In genomic region chr16:89431158-89431584, GRCh38 we compare ENCODE assay signal across 11 cellular contexts. TPM values are rescaled to one million over a fixed set of nuclear protein-coding genes. Genes with fewer than 3 reads are reported as not detected.
DNase-seq lines count a peak whose midpoint lies in the region; ATAC-seq and TF ChIP-seq lines count a peak whose summit lies in the region.
"Had no signal": no experiment of that assay in that cellular context is flagged by ENCODE, and none has a peak within 500 bp of the region (broad histone marks: within the 10 kb centered on the region; RNA-seq: fewer than 3 reads in every experiment).

No MANE protein-coding gene starts in this region.

- no peaks in the 10 kb centered on the region for H3K9me2 ChIP-seq in hepatocyte (replicated peaks; ENCODE audit: insufficient read depth)

- no peaks in the 10 kb centered on the region for H3K9me3 Mint-ChIP-seq in activated B cell treated with CpG ODN at 0.5 μM for 24 hours
- H3K9me3 Mint-ChIP-seq in stimulated activated naive B cell treated with anti-CD40 and anti-IgM and Interleukin-4, amounts not matched to agents 10 μg/mL and 1 μg/mL and 100 μg/mL, for 72 hours: peaks cover 4 to 6% of the 10 kb centered on the region in 2 donors
- H3K9me3 Mint-ChIP-seq: activated CD4-positive, alpha-beta T cell treated with anti-CD3 and anti-CD28 coated beads, Interleukin-2, amount 10 ng/mL, durations not matched to agents 24 days and 14 days had no signal

- peak overlapping the region; percentile 85 for H3K27ac ChIP-seq in hepatocyte
- H3K27ac ChIP-seq: ascending aorta had no signal

- DNase-seq in NCI-H345 (lab: John Stamatoyannopoulos, UW) (peak; percentile 23), NCI-H345 treated with DMSO at 0.1 percent for 48 hours (lab: John Stamatoyannopoulos, UW; ENCODE audit: unreplicated experiment) (no peak), activated B cell treated with CpG ODN at 0.5 μM for 24 hours (no peak), hepatocyte (ENCODE audit: low spot score) (peak; percentile 90), G401 (ENCODE audit: low spot score) (no peak), CD1c-positive myeloid dendritic cell (ENCODE audit: extremely low spot score) (no peak)
- no peak for DNase-seq in stimulated activated naive B cell treated with anti-CD40 and anti-IgM and Interleukin-4, amounts not matched to agents 10 μg/mL and 1 μg/mL and 100 μg/mL, for 72 hours
- DNase-seq: activated CD4-positive, alpha-beta T cell treated with anti-CD3 and anti-CD28 coated beads, Interleukin-2, amount 10 ng/mL, durations not matched to agents 24 days and 14 days; CD4-positive, alpha-beta memory T cell had no signal

- peaks cover 37% of the 10 kb centered on the region for H3K4me1 Mint-ChIP-seq in activated B cell treated with CpG ODN at 0.5 μM for 24 hours
- H3K4me1 Mint-ChIP-seq in stimulated activated naive B cell treated with anti-CD40 and anti-IgM and Interleukin-4, amounts not matched to agents 10 μg/mL and 1 μg/mL and 100 μg/mL, for 72 hours: peaks cover 13 to 31% of the 10 kb centered on the region in 2 donors

- POLR2A ChIA-PET in activated B cell treated with CpG ODN at 0.5 μM for 24 hours (lab: Charles Lee): no interaction called here

- H3K9me3 ChIP-seq in hepatocyte (ENCODE audit: low read depth): no peaks in the 10 kb centered on the region
- H3K9me3 ChIP-seq: ascending aorta had no signal

- CTCF ChIA-PET in activated B cell treated with CpG ODN at 0.5 μM for 24 hours (lab: Charles Lee): no interaction called here

- peaks cover 85% of the 10 kb centered on the region for H3K79me2 ChIP-seq in hepatocyte

- peak; percentile 51 for ATAC-seq in activated B cell treated with CpG ODN at 0.5 μM for 24 hours (ENCODE audit: low read depth)
- peak; percentile 38 to 48 for ATAC-seq in stimulated activated naive B cell treated with anti-CD40 and anti-IgM and Interleukin-4, amounts not matched to agents 10 μg/mL and 1 μg/mL and 100 μg/mL, for 72 hours (replicated peaks)
- no peak for ATAC-seq in HG03460 (IDR thresholded peaks at IDR 0.05; ENCODE audit: unreplicated experiment)

- peaks cover 21% of the 10 kb centered on the region for H3K4me1 ChIP-seq in hepatocyte (ENCODE audit: insufficient read depth)

- no peak overlapping the region for H2AFZ ChIP-seq in hepatocyte

- intact Hi-C loops in activated B cell treated with CpG ODN at 0.5 μM for 24 hours (cut with micrococcal nuclease): no loop called here

- no peak for TF ChIP-seq CTCF in activated B cell treated with CpG ODN at 0.5 μM for 24 hours (IDR thresholded peaks at IDR 0.05)
- no peak for TF ChIP-seq CTCF in hepatocyte (IDR thresholded peaks at IDR 0.05; ENCODE audit: poor library complexity)

- H3K27me3 ChIP-seq in hepatocyte: no peaks in the 10 kb centered on the region
- H3K27me3 ChIP-seq: ascending aorta had no signal

- no peak overlapping the region for H3K4me3 ChIP-seq in hepatocyte
- H3K4me3 ChIP-seq: ascending aorta had no signal

- 21% methylated on average over 12 of the region's 12 CpGs for WGBS in hepatocyte (ENCODE audit: low lambda C conversion rate, missing lambda C conversion rate)

- H3K27me3 Mint-ChIP-seq in activated B cell treated with CpG ODN at 0.5 μM for 24 hours: no peaks in the 10 kb centered on the region
- H3K27me3 Mint-ChIP-seq in stimulated activated naive B cell treated with anti-CD40 and anti-IgM and Interleukin-4, amounts not matched to agents 10 μg/mL and 1 μg/mL and 100 μg/mL, for 72 hours: no peaks in the 10 kb centered on the region
- H3K27me3 Mint-ChIP-seq: activated CD4-positive, alpha-beta T cell treated with anti-CD3 and anti-CD28 coated beads, Interleukin-2, amount 10 ng/mL, durations not matched to agents 24 days and 14 days; CD4-positive, alpha-beta memory T cell had no signal

- peaks cover 21% of the 10 kb centered on the region for H3K36me3 Mint-ChIP-seq in activated B cell treated with CpG ODN at 0.5 μM for 24 hours (ENCODE audit: low read depth)
- peaks cover 24 to 28% of the 10 kb centered on the region in 2 donors for H3K36me3 Mint-ChIP-seq in stimulated activated naive B cell treated with anti-CD40 and anti-IgM and Interleukin-4, amounts not matched to agents 10 μg/mL and 1 μg/mL and 100 μg/mL, for 72 hours

- in situ Hi-C loops in G401 (cut with HindIII; ENCODE audit: low sequenced_read_pairs): no loop called here

- peak overlapping the region; percentile 64 for H3K4me2 ChIP-seq in hepatocyte

- peaks cover 90% of the 10 kb centered on the region for H4K20me1 ChIP-seq in hepatocyte (ENCODE audit: insufficient read depth, poor library complexity, severe bottlenecking)

- H3K4me3 Mint-ChIP-seq in activated B cell treated with CpG ODN at 0.5 μM for 24 hours: peak overlapping the region; percentile 16
- no peak overlapping the region for H3K4me3 Mint-ChIP-seq in stimulated activated naive B cell treated with anti-CD40 and anti-IgM and Interleukin-4, amounts not matched to agents 10 μg/mL and 1 μg/mL and 100 μg/mL, for 72 hours
- H3K4me3 Mint-ChIP-seq: activated CD4-positive, alpha-beta T cell treated with anti-CD3 and anti-CD28 coated beads, Interleukin-2, amount 10 ng/mL, durations not matched to agents 24 days and 14 days had no signal

- H3K27ac Mint-ChIP-seq in activated B cell treated with CpG ODN at 0.5 μM for 24 hours: no peak overlapping the region
- no peak overlapping the region for H3K27ac Mint-ChIP-seq in stimulated activated naive B cell treated with anti-CD40 and anti-IgM and Interleukin-4, amounts not matched to agents 10 μg/mL and 1 μg/mL and 100 μg/mL, for 72 hours

- no peaks in the 10 kb centered on the region for H3K36me3 ChIP-seq in hepatocyte (replicated peaks; ENCODE audit: insufficient read depth, low read depth)
- H3K36me3 ChIP-seq: ascending aorta had no signal

RNA-seq across cellular contexts. Expression of gene ANKRD11, which starts 59.2 kb away (rescaled TPM):
- total RNA-seq in activated B cell treated with CpG ODN at 0.5 μM for 24 hours (216 and 243 TPM in 2 replicates), hepatocyte (48.7 and 50.6 TPM in 2 replicates)
- polyA plus RNA-seq in hepatocyte: 130 and 135 TPM in 2 replicates
- 42.6 and 55.3 TPM in 2 replicates for total RNA-seq in G401 (2014; rRNA removed; shearing (Covaris generic))

Comparison
In these comparisons a context has a peak if more than half of its experiments do, and no peak if none do; other contexts are left out.
1. DNase-seq: peak in NCI-H345 (single experiment) and hepatocyte (single experiment); none in NCI-H345 treated with DMSO at 0.1 percent for 48 hours (single experiment), activated B cell treated with CpG ODN at 0.5 μM for 24 hours (single experiment), stimulated activated naive B cell treated with anti-CD40 and anti-IgM and Interleukin-4, amounts not matched to agents 10 μg/mL and 1 μg/mL and 100 μg/mL, for 72 hours (single experiment), G401 (single experiment) and CD1c-positive myeloid dendritic cell (single experiment).